In genomic region chr5:131579917-131580671, GRCh38 we compare ENCODE assay signal across 19 cellular contexts. TPM values are rescaled to one million over a fixed set of nuclear protein-coding genes. Genes with fewer than 3 reads are reported as not detected.
DNase-seq lines count a peak whose midpoint lies in the region; ATAC-seq, FAIRE-seq and TF ChIP-seq lines count a peak whose summit lies in the region.
"Had no signal": no experiment of that assay in that cellular context is flagged by ENCODE, and none has a peak within 500 bp of the region (broad histone marks: within the 10 kb centered on the region; RNA-seq: fewer than 3 reads in every experiment).

No MANE protein-coding gene starts in this region.

- no peaks in the 10 kb centered on the region for H3K79me1 ChIP-seq in trophoblast cell (ENCODE audit: low read length)

- FAIRE-seq in K562 (lab: Jason Lieb, UNC): no peak
- FAIRE-seq: G401.6, GM12892, H1 had no signal

- H4K8ac ChIP-seq in trophoblast cell (ENCODE audit: low read depth, low read length): no peak overlapping the region

- in situ Hi-C loops in K562 (cut with MboI): no loop called here

- no peak for ATAC-seq in CD4-positive, CD25-positive, alpha-beta regulatory T cell (ENCODE audit: low read depth in 2 of 2)
- no peak for ATAC-seq in K562

- H4K20me1 ChIP-seq in BLaER1 (peaks cover 9% of the 10 kb centered on the region; the same call in 1 of the 2 replicates), K562 (replicated peaks; ENCODE audit: control insufficient read depth, insufficient read depth, low read length) (no peaks in the 10 kb centered on the region), OCI-LY7 (ENCODE audit: insufficient read depth, low read length) (no peaks in the 10 kb centered on the region)

- DNase-seq in CD4-positive, CD25-positive, alpha-beta regulatory T cell: no peak
- DNase-seq in K562 (ENCODE audit: extremely low read depth in 1 of 4, low spot score in 3 of 4): no peak
- DNase-seq in trophoblast cell: no peak
- no peak for DNase-seq in OCI-LY7 (ENCODE audit: low spot score)
- DNase-seq in A673 (ENCODE audit: low spot score): no peak
- DNase-seq: Caco-2; CD4-positive, alpha-beta memory T cell; DMS153; DND-41; GM23248; H7; HCEC 1CT had no signal

- 98% methylated on average over 22 of the region's 38 CpGs for WGBS in K562 (ENCODE audit: insufficient coverage, low coverage, missing lambda C conversion rate)
- no CpG with 5 or more reads among the region's 38 CpGs for WGBS in trophoblast cell (ENCODE audit: extremely low coverage, insufficient coverage, insufficient read length)

- intact Hi-C loops in K562 (cut with micrococcal nuclease): no loop called here
- intact Hi-C loops in OCI-LY7 (cut with micrococcal nuclease; ENCODE audit: unreplicated experiment): no loop called here
- intact Hi-C loops in A673 (cut with micrococcal nuclease; ENCODE audit: unreplicated experiment): no loop called here

- TF ChIP-seq POLR2A in K562 (conservative IDR thresholded peaks at IDR 0.05): no peak

- no peaks in the 10 kb centered on the region for H3K9me2 ChIP-seq in OCI-LY7 (ENCODE audit: insufficient read depth, low read length)

- no peak overlapping the region for H2BK5ac ChIP-seq in trophoblast cell (ENCODE audit: low read depth, low read length, poor library complexity)

- no peak overlapping the region for H2BK120ac ChIP-seq in trophoblast cell (ENCODE audit: insufficient read depth, low read length, poor library complexity)

- H3K27me3 ChIP-seq in BLaER1 (no peaks in the 10 kb centered on the region), K562 (ENCODE audit: control insufficient read depth in 2 of 2, insufficient read depth in 2 of 2, low read length in 2 of 2) (no peaks in the 10 kb centered on the region), trophoblast cell (ENCODE audit: insufficient read depth, low read length) (no peaks in the 10 kb centered on the region), A673 (replicated peaks; ENCODE audit: insufficient read depth, low read depth, low read length, poor library complexity) (no peaks in the 10 kb centered on the region)
- no peaks in the 10 kb centered on the region for H3K27me3 ChIP-seq in CD4-positive, CD25-positive, alpha-beta regulatory T cell (ENCODE audit: control insufficient read depth, insufficient read depth, low read length)
- H3K27me3 ChIP-seq: BLaER1 treated with 17β-estradiol and CSF1 and Interleukin-3, amounts not matched to agents 10 nM and 100 nM had no signal

- H3K4me3 ChIP-seq in BLaER1 (peak overlapping the region; percentile 9; the same call in 1 of the 2 replicates), K562 (no peak overlapping the region), trophoblast cell (ENCODE audit: low read depth, low read length) (no peak overlapping the region), OCI-LY7 (ENCODE audit: low read depth, low read length, poor library complexity, severe bottlenecking) (no peak overlapping the region), A673 (ENCODE audit: low read depth, low read length, poor library complexity, severe bottlenecking) (no peak overlapping the region)
- no peak overlapping the region for H3K4me3 ChIP-seq in CD4-positive, CD25-positive, alpha-beta regulatory T cell (ENCODE audit: low read depth, low read length)
- H3K4me3 ChIP-seq: BLaER1 treated with 17β-estradiol and CSF1 and Interleukin-3, amounts not matched to agents 10 nM and 100 nM; GM23248 had no signal

- no peaks in the 10 kb centered on the region for H3K9me1 ChIP-seq in K562 (ENCODE audit: control insufficient read depth, insufficient read depth, low read length)

- no peaks in the 10 kb centered on the region for H3K27me3 Mint-ChIP-seq in CD4-positive, CD25-positive, alpha-beta regulatory T cell
- H3K27me3 Mint-ChIP-seq: B cell; CD4-positive, alpha-beta memory T cell had no signal

- H3K4me3 Mint-ChIP-seq in CD4-positive, CD25-positive, alpha-beta regulatory T cell: no peak overlapping the region
- H3K4me3 Mint-ChIP-seq: B cell; CD14-positive monocyte; CD4-positive, alpha-beta memory T cell had no signal

- no peak for TF ChIP-seq CTCF in K562 (IDR thresholded peaks at IDR 0.05 in 2 of 3, conservative IDR thresholded peaks at IDR 0.05 in 1 of 3; ENCODE audit: insufficient read depth in 2 of 3, low read depth in 1 of 3, low read length in 3 of 3)
- TF ChIP-seq CTCF in OCI-LY7 (conservative IDR thresholded peaks at IDR 0.05; ENCODE audit: low read length): no peak
- no peak for TF ChIP-seq CTCF in A673 (conservative IDR thresholded peaks at IDR 0.05; ENCODE audit: low read depth, low read length)

- H3K9ac ChIP-seq in BLaER1 (no peak overlapping the region), K562 (ENCODE audit: insufficient read depth in 1 of 2, low read depth in 2 of 2, low read length in 2 of 2) (no peak overlapping the region), trophoblast cell (ENCODE audit: low read length) (no peak overlapping the region)
- H3K9ac ChIP-seq: BLaER1 treated with 17β-estradiol and CSF1 and Interleukin-3, amounts not matched to agents 10 nM and 100 nM; GM23248 had no signal

- no peak overlapping the region for H4K91ac ChIP-seq in trophoblast cell (ENCODE audit: low read depth, low read length)

- H3K27ac Mint-ChIP-seq in CD4-positive, CD25-positive, alpha-beta regulatory T cell: peak overlapping the region in 2 of 3 donors; percentile 16 to 75
- H3K27ac Mint-ChIP-seq: B cell, CD14-positive monocyte had no signal

- CTCF ChIA-PET in K562 (lab: Yijun Ruan, JAX; ENCODE audit: low intra/inter-chr PET ratio): no interaction called here
- CTCF ChIA-PET in OCI-LY7 (lab: Charles Lee; ENCODE audit: unreplicated experiment): no interaction called here
- CTCF ChIA-PET in A673 (lab: Charles Lee): interaction anchor here (0.6 kb wide), 1 partner anchor 334 kb away, joined by 5 read pairs; no protein-coding TSS in a partner anchor

- H3K36me3 Mint-ChIP-seq in CD4-positive, CD25-positive, alpha-beta regulatory T cell: peaks cover 31% of the 10 kb centered on the region

- peaks cover 46% of the 10 kb centered on the region for H3K79me2 ChIP-seq in K562 (ENCODE audit: control insufficient read depth, insufficient read depth, low read length)
- H3K79me2 ChIP-seq in trophoblast cell (ENCODE audit: control insufficient read depth, insufficient read depth, low read length, poor library complexity): peaks cover 1% of the 10 kb centered on the region
- H3K79me2 ChIP-seq in OCI-LY7 (ENCODE audit: insufficient read depth, low read depth, low read length): peaks cover 45% of the 10 kb centered on the region

- no peak overlapping the region for H3K4me2 ChIP-seq in BLaER1
- no peak overlapping the region for H3K4me2 ChIP-seq in K562 (ENCODE audit: insufficient read depth, low read length)
- no peak overlapping the region for H3K4me2 ChIP-seq in trophoblast cell (ENCODE audit: low read length)
- no peak overlapping the region for H3K4me2 ChIP-seq in OCI-LY7 (ENCODE audit: low read length)
- H3K4me2 ChIP-seq: BLaER1 treated with 17β-estradiol and CSF1 and Interleukin-3, amounts not matched to agents 10 nM and 100 nM had no signal

- no peak overlapping the region for H2BK12ac ChIP-seq in trophoblast cell (ENCODE audit: low read length)

- H3K9me3 Mint-ChIP-seq in CD4-positive, CD25-positive, alpha-beta regulatory T cell: peaks cover 0 to 2% (median 0%) of the 10 kb centered on the region in 7 donors
- H3K9me3 Mint-ChIP-seq: CD4-positive, alpha-beta memory T cell had no signal

- H2AK5ac ChIP-seq in trophoblast cell (ENCODE audit: low read length): no peak overlapping the region

- no peak overlapping the region for H3K23ac ChIP-seq in trophoblast cell (ENCODE audit: low read length)

- TF ChIP-seq RAD21 in K562 (CRISPR knock-in tag; conservative IDR thresholded peaks at IDR 0.05 in 1 of 2, IDR thresholded peaks at IDR 0.05 in 1 of 2): no peak

- no peak overlapping the region for H4K12ac ChIP-seq in trophoblast cell (ENCODE audit: low read depth, low read length)

- peak overlapping the region; percentile 46 for H3K18ac ChIP-seq in trophoblast cell (ENCODE audit: low read length)

- peaks cover 83% of the 10 kb centered on the region for H3K9me3 ChIP-seq in BLaER1
- H3K9me3 ChIP-seq in CD4-positive, CD25-positive, alpha-beta regulatory T cell (ENCODE audit: control insufficient read depth in 2 of 2, low read length in 2 of 2): no peaks in the 10 kb centered on the region
- peaks cover 8% of the 10 kb centered on the region for H3K9me3 ChIP-seq in K562 (replicated peaks; ENCODE audit: control insufficient read depth, insufficient read depth, low read depth, low read length)
- H3K9me3 ChIP-seq in trophoblast cell (ENCODE audit: insufficient read depth, low read depth, low read length): peaks cover 7% of the 10 kb centered on the region
- peaks cover 27% of the 10 kb centered on the region for H3K9me3 ChIP-seq in OCI-LY7 (ENCODE audit: low read length)
- peaks cover 3% of the 10 kb centered on the region for H3K9me3 ChIP-seq in A673 (ENCODE audit: low read depth, low read length, poor library complexity, severe bottlenecking)

- H3K36me3 ChIP-seq in BLaER1: peaks cover 92% of the 10 kb centered on the region
- peaks cover 8% of the 10 kb centered on the region for H3K36me3 ChIP-seq in CD4-positive, CD25-positive, alpha-beta regulatory T cell (ENCODE audit: control insufficient read depth, insufficient read depth, low read length)
- H3K36me3 ChIP-seq in K562 (ENCODE audit: control insufficient read depth, insufficient read depth, low read length): peaks cover 21% of the 10 kb centered on the region; the same call in 2 of the 3 replicates
- peaks cover 6 to 7% of the 10 kb centered on the region in 2 experiments for H3K36me3 ChIP-seq in trophoblast cell (ENCODE audit: control insufficient read depth in 1 of 2, insufficient read depth in 2 of 2, low read length in 2 of 2)
- peaks cover 84% of the 10 kb centered on the region for H3K36me3 ChIP-seq in OCI-LY7 (ENCODE audit: insufficient read depth, low read length)
- no peaks in the 10 kb centered on the region for H3K36me3 ChIP-seq in A673 (ENCODE audit: insufficient read depth, low read length, poor library complexity, severe bottlenecking)

- TF ChIP-seq EP300 in K562 (IDR thresholded peaks at IDR 0.05; ENCODE audit: low read length): no peak

- H3K27ac ChIP-seq in BLaER1 (no peak overlapping the region), K562 (ENCODE audit: extremely low read depth, low read depth, low read length) (no peak overlapping the region), trophoblast cell (ENCODE audit: low read depth, low read length) (no peak overlapping the region), OCI-LY7 (ENCODE audit: low read depth, low read length, poor library complexity, severe bottlenecking) (no peak overlapping the region), A673 (ENCODE audit: low read depth, low read length, poor library complexity, severe bottlenecking) (no peak overlapping the region)
- no peak overlapping the region for H3K27ac ChIP-seq in CD4-positive, CD25-positive, alpha-beta regulatory T cell (ENCODE audit: insufficient read depth, low read length, poor library complexity, severe bottlenecking)
- H3K27ac ChIP-seq: BLaER1 treated with 17β-estradiol and CSF1 and Interleukin-3, amounts not matched to agents 10 nM and 100 nM; GM23248 had no signal

- no peaks in the 10 kb centered on the region for H3K4me1 ChIP-seq in BLaER1
- peaks cover 4% of the 10 kb centered on the region for H3K4me1 ChIP-seq in CD4-positive, CD25-positive, alpha-beta regulatory T cell (ENCODE audit: control insufficient read depth, insufficient read depth, low read length, poor library complexity, severe bottlenecking)
- no peaks in the 10 kb centered on the region for H3K4me1 ChIP-seq in K562 (replicated peaks in 1 of 2; ENCODE audit: control insufficient read depth in 2 of 2, insufficient read depth in 2 of 2, low read length in 2 of 2)
- peaks cover 0 to 2% of the 10 kb centered on the region in 2 experiments for H3K4me1 ChIP-seq in trophoblast cell (ENCODE audit: control insufficient read depth in 1 of 2, insufficient read depth in 2 of 2, low read length in 2 of 2)
- no peaks in the 10 kb centered on the region for H3K4me1 ChIP-seq in OCI-LY7 (ENCODE audit: insufficient read depth, low read length, poor library complexity, severe bottlenecking)
- H3K4me1 ChIP-seq in A673 (ENCODE audit: insufficient read depth, low read length, poor library complexity, severe bottlenecking): no peaks in the 10 kb centered on the region
- H3K4me1 ChIP-seq: BLaER1 treated with 17β-estradiol and CSF1 and Interleukin-3, amounts not matched to agents 10 nM and 100 nM; Caco-2 had no signal

- H2AFZ ChIP-seq in K562 (ENCODE audit: low read depth, low read length) (no peak overlapping the region), trophoblast cell (ENCODE audit: insufficient read depth, low read length, poor library complexity) (no peak overlapping the region), OCI-LY7 (ENCODE audit: low read length) (no peak overlapping the region)
- H2AFZ ChIP-seq: GM23248 had no signal

- peaks cover 30 to 65% (median 45%) of the 10 kb centered on the region in 4 donors for H3K4me1 Mint-ChIP-seq in CD4-positive, CD25-positive, alpha-beta regulatory T cell

- no peak overlapping the region for H3K14ac ChIP-seq in trophoblast cell (ENCODE audit: low read length)

- POLR2A ChIA-PET in K562 (lab: Yijun Ruan, JAX) (no interaction called here), OCI-LY7 (lab: Charles Lee) (interaction anchor here (0.6 kb wide), 1 partner anchor 68 kb away, joined by 4 read pairs; no protein-coding TSS in a partner anchor), A673 (lab: Charles Lee; ENCODE audit: low non-redundant PET) (no interaction called here)

- BruUV-seq in K562 (replicated peaks; lab: Mats Ljungman, UMichigan): no TSS peak
- no TSS peak for BruUV-seq in OCI-LY7 (replicated peaks; lab: Mats Ljungman, UMichigan)
- no TSS peak for BruUV-seq in A673 (replicated peaks; lab: Mats Ljungman, UMichigan)

- peak overlapping the region; percentile 27 for H3K4ac ChIP-seq in trophoblast cell (ENCODE audit: low read depth, low read length)

RNA-seq across cellular contexts. Expression of gene RAPGEF6, which starts 54.9 kb away (rescaled TPM):
- 66.6 TPM for total RNA-seq in CD4-positive, CD25-positive, alpha-beta regulatory T cell
- 10 to 100 TPM; 24.4 to 45.3 (median 32.0) TPM for polyA plus RNA-seq in CD4-positive, CD25-positive, alpha-beta regulatory T cell
- 73.3 and 301 TPM in 2 replicates for total RNA-seq in K562 (2011; cell fraction: chromatin; rRNA removed; ENCODE audit: low replicate concordance)
- total RNA-seq in K562 (2011; cell fraction: nucleolus; rRNA removed): 30.5 and 43.6 TPM in 2 replicates
- 73.5 and 111 TPM in 2 replicates for total RNA-seq in K562 (2011; cell fraction: nucleoplasm; rRNA removed)
- total RNA-seq in K562 (2014; rRNA removed): 12.7 and 13.7 TPM in 2 replicates
- total RNA-seq in K562 (2014; rRNA removed; fragmentation: Illumina TruSeq; extraction: Trizol): 23.4 and 24.9 TPM in 2 replicates
- 18.5 and 20.5 TPM in 2 replicates for total RNA-seq in K562 (2015; rRNA removed; fragmentation: Illumina TruSeq; extraction: Trizol)
- 16.8 and 17.7 TPM in 2 replicates for total RNA-seq in K562 (2021)
- 13.9 and 17.1 TPM in 2 replicates for polyA plus RNA-seq in K562 (2011; rRNA removed)
- polyA plus RNA-seq in K562 (2011; cell fraction: cytosol; rRNA removed): 6.1 and 7.1 TPM in 2 replicates
- polyA plus RNA-seq in K562 (2011; cell fraction: nucleus; rRNA removed): 20.9 and 22.2 TPM in 2 replicates
- polyA plus RNA-seq in K562 (2012): 6.6 and 7.2 TPM in 2 replicates
- 9.9 and 10.9 TPM in 2 replicates for polyA plus RNA-seq in K562 (2014; fragmentation: Illumina TruSeq; extraction: Trizol)
- polyA plus RNA-seq in K562 (2014; fragmentation: Nextera tagmentation; extraction: Ambion mirVana): 1 to 10 TPM; 2.7 to 3.6 TPM
- polyA plus RNA-seq in K562 (2014; rRNA removed): 7.7 and 12.5 TPM in 2 replicates
- polyA minus RNA-seq in K562 (2011; rRNA and poly(A)+ RNA removed): 163 and 185 TPM in 2 replicates
- polyA minus RNA-seq in K562 (2011; cell fraction: cytosol; rRNA and poly(A)+ RNA removed): 19.0 and 22.0 TPM in 2 replicates
- polyA minus RNA-seq in K562 (2011; cell fraction: nucleus; rRNA and poly(A)+ RNA removed): 56.8 and 88.0 TPM in 2 replicates
- polyA plus RNA-seq in trophoblast cell (2013): 5.7 and 5.9 TPM in 2 replicates
- total RNA-seq in OCI-LY7 (2014; rRNA removed; shearing (Covaris generic)): 39.6 and 54.4 TPM in 2 replicates
- total RNA-seq in OCI-LY7 (2022): 50.8 and 53.3 TPM in 2 replicates
- total RNA-seq in A673 (2021): 21.6 and 26.1 TPM in 2 replicates
